ENCODE assay signal across 8 cellular contexts in genomic region chr11:9060700-9061111, GRCh38. TPM values are rescaled to one million over a fixed set of nuclear protein-coding genes. Genes with fewer than 3 reads are reported as not detected.
DNase-seq lines count a peak whose midpoint lies in the region; ATAC-seq, FAIRE-seq and TF ChIP-seq lines count a peak whose summit lies in the region.

No MANE protein-coding gene starts in this region.

- H3K36me3 ChIP-seq in neuronal stem cell (replicated peaks in 1 of 2; ENCODE audit: control insufficient read depth in 2 of 2, insufficient read depth in 2 of 2, low read length in 2 of 2): no peaks in the 10 kb centered on the region

- H3K36me3 Mint-ChIP-seq in activated CD4-positive, alpha-beta T cell treated with anti-CD3 and anti-CD28 coated beads, Interleukin-2, amount 10 ng/mL, durations not matched to agents 7 days and 5 days (ENCODE audit: low read depth): no peaks in the 10 kb centered on the region

- no peak overlapping the region for H3K23ac ChIP-seq in neuronal stem cell (ENCODE audit: low read depth, low read length, poor library complexity)

- no peak overlapping the region for H4K91ac ChIP-seq in neuronal stem cell (ENCODE audit: low read depth, low read length, poor library complexity)

- H3K4ac ChIP-seq in neuronal stem cell (ENCODE audit: low read length): no peak overlapping the region

- H3K9me3 ChIP-seq in neuronal stem cell (replicated peaks in 1 of 2; ENCODE audit: control insufficient read depth in 2 of 2, insufficient read depth in 1 of 2, low read depth in 1 of 2, low read length in 2 of 2): no peaks in the 10 kb centered on the region

- no CpG with 5 or more reads among the region's 4 CpGs for WGBS in neuronal stem cell (ENCODE audit: extremely low coverage in 2 of 2, insufficient read length in 2 of 2, insufficient replicate concordance in 1 of 2), 2 donors

- H3K9me3 Mint-ChIP-seq in activated CD4-positive, alpha-beta T cell treated with anti-CD3 and anti-CD28 coated beads, Interleukin-2, amount 10 ng/mL, durations not matched to agents 7 days and 5 days: no peaks in the 10 kb centered on the region

- POLR2A ChIA-PET in activated CD4-positive, alpha-beta T cell treated with anti-CD3 and anti-CD28 coated beads, Interleukin-2, amount 10 ng/mL, durations not matched to agents 7 days and 5 days (lab: Charles Lee): no interaction called here

- no peak overlapping the region for H4K8ac ChIP-seq in neuronal stem cell (ENCODE audit: low read depth, low read length)

- no peak overlapping the region for H3K14ac ChIP-seq in neuronal stem cell (ENCODE audit: low read length)

- peak; percentile 95 for ATAC-seq in HG03457 (IDR thresholded peaks at IDR 0.05; ENCODE audit: unreplicated experiment)

- no peak overlapping the region for H3K4me2 ChIP-seq in neuronal stem cell (ENCODE audit: insufficient read depth, low read length, poor library complexity, severe bottlenecking)

- H3K27ac ChIP-seq in neuronal stem cell (replicated peaks; ENCODE audit: low read length): no peak overlapping the region

- peaks cover 14% of the 10 kb centered on the region for H3K4me1 Mint-ChIP-seq in activated CD4-positive, alpha-beta T cell treated with anti-CD3 and anti-CD28 coated beads, Interleukin-2, amount 10 ng/mL, durations not matched to agents 7 days and 5 days

- no peak overlapping the region for H2BK12ac ChIP-seq in neuronal stem cell (ENCODE audit: low read length)

- H2AK5ac ChIP-seq in neuronal stem cell (ENCODE audit: low read depth, low read length): no peak overlapping the region

- no peak overlapping the region for H3K4me3 Mint-ChIP-seq in activated CD4-positive, alpha-beta T cell treated with anti-CD3 and anti-CD28 coated beads, Interleukin-2, amount 10 ng/mL, durations not matched to agents 7 days and 5 days

- no peak overlapping the region for H2AFZ ChIP-seq in neuronal stem cell (ENCODE audit: low read length)

- H3K27me3 Mint-ChIP-seq in activated CD4-positive, alpha-beta T cell treated with anti-CD3 and anti-CD28 coated beads, Interleukin-2, amount 10 ng/mL, durations not matched to agents 7 days and 5 days: peaks cover 7% of the 10 kb centered on the region

- no peak for FAIRE-seq in HTR-8/SVneo (lab: Jason Lieb, UNC)

- no peak overlapping the region for H3K4me3 ChIP-seq in GM12865 (ENCODE audit: low read depth, low read length)
- H3K4me3 ChIP-seq in neuronal stem cell (ENCODE audit: low read length in 2 of 2): no peak overlapping the region

- peaks cover 0 to under 1% (median 0%) of the 10 kb centered on the region in 3 experiments for H3K27me3 ChIP-seq in neuronal stem cell (ENCODE audit: control insufficient read depth in 3 of 3, insufficient read depth in 3 of 3, low read depth in 1 of 3, low read length in 3 of 3)

- no peak overlapping the region for H2BK120ac ChIP-seq in neuronal stem cell (ENCODE audit: low read depth, low read length)

- H3K4me1 ChIP-seq in neuronal stem cell (ENCODE audit: control insufficient read depth in 2 of 2, insufficient read depth in 1 of 2, low read depth in 1 of 2, low read length in 2 of 2): peaks cover 0 to 3% of the 10 kb centered on the region in 2 donors

- H2BK5ac ChIP-seq in neuronal stem cell (ENCODE audit: low read length): no peak overlapping the region

- CTCF ChIA-PET in activated CD4-positive, alpha-beta T cell treated with anti-CD3 and anti-CD28 coated beads, Interleukin-2, amount 10 ng/mL, durations not matched to agents 7 days and 5 days (lab: Charles Lee): interaction anchor here (1.7 to 2.3 kb wide), 3 partner anchors 8 to 77 kb away, joined by 5 to 6 read pairs (median 6); no protein-coding TSS in a partner anchor

- DNase-seq in GM12865 (ENCODE audit: low read depth) (peak; percentile 95), GM20000 (ENCODE audit: low spot score) (peak; percentile 73), neuronal stem cell (ENCODE audit: low spot score) (peak; percentile 24), HTR-8/SVneo (ENCODE audit: insufficient read length, low spot score) (no peak)
- peak; percentile 55 for DNase-seq in activated CD4-positive, alpha-beta T cell treated with anti-CD3 and anti-CD28 coated beads, Interleukin-2, amount 10 ng/mL, durations not matched to agents 7 days and 5 days
- DNase-seq in central memory CD4-positive, alpha-beta T cell: no peak
- DNase-seq in effector CD8-positive, alpha-beta T cell (lab: John Stamatoyannopoulos, UW): no peak

- H2BK15ac ChIP-seq in neuronal stem cell (ENCODE audit: low read length): no peak overlapping the region

- TF ChIP-seq CTCF in GM12865 (IDR thresholded peaks at IDR 0.05; ENCODE audit: insufficient read depth, low read depth, low read length, missing control alignments) (peak; percentile 40), GM20000 (IDR thresholded peaks at IDR 0.05; ENCODE audit: extremely low read depth, missing control alignments) (peak; percentile 24)

- H3K9ac ChIP-seq in neuronal stem cell (ENCODE audit: low read depth, low read length, poor library complexity): no peak overlapping the region

- no peaks in the 10 kb centered on the region for H3K79me1 ChIP-seq in neuronal stem cell (ENCODE audit: low read depth, low read length)

- H3K18ac ChIP-seq in neuronal stem cell (ENCODE audit: low read length): no peak overlapping the region

- peak overlapping the region; percentile 60 for H3K27ac Mint-ChIP-seq in activated CD4-positive, alpha-beta T cell treated with anti-CD3 and anti-CD28 coated beads, Interleukin-2, amount 10 ng/mL, durations not matched to agents 7 days and 5 days

RNA-seq across cellular contexts. Expression of gene SCUBE2, which starts 30.7 kb away (rescaled TPM):
- total RNA-seq in activated CD4-positive, alpha-beta T cell treated with anti-CD3 and anti-CD28 coated beads, Interleukin-2, amount 10 ng/mL, durations not matched to agents 7 days and 5 days: under 1 TPM; 0.35 to 0.55 TPM
- polyA plus RNA-seq in neuronal stem cell (2013, experiment 1 of 2): 5.7 TPM
- polyA plus RNA-seq in neuronal stem cell (2013, experiment 2 of 2): 6.0 TPM

RNA-seq across cellular contexts. Expression of gene NRIP3, which starts 56.9 kb away (rescaled TPM):
- total RNA-seq in activated CD4-positive, alpha-beta T cell treated with anti-CD3 and anti-CD28 coated beads, Interleukin-2, amount 10 ng/mL, durations not matched to agents 7 days and 5 days: under 1 TPM; 0.62 to 0.75 TPM
- 5.7 TPM for polyA plus RNA-seq in neuronal stem cell (2013, experiment 1 of 2)
- polyA plus RNA-seq in neuronal stem cell (2013, experiment 2 of 2): 5.6 TPM

Comparison
In these comparisons a context has a peak if more than half of its experiments do, and no peak if none do; other contexts are left out.
1. DNase-seq: peak in GM12865 (single experiment), GM20000 (single experiment), activated CD4-positive, alpha-beta T cell treated with anti-CD3 and anti-CD28 coated beads, Interleukin-2, amount 10 ng/mL, durations not matched to agents 7 days and 5 days (single experiment) and neuronal stem cell (single experiment); none in central memory CD4-positive, alpha-beta T cell (single experiment), effector CD8-positive, alpha-beta T cell (single experiment) and HTR-8/SVneo (single experiment).